1 cellular context compared by ENCODE assay signal in the genomic region with DNA sequence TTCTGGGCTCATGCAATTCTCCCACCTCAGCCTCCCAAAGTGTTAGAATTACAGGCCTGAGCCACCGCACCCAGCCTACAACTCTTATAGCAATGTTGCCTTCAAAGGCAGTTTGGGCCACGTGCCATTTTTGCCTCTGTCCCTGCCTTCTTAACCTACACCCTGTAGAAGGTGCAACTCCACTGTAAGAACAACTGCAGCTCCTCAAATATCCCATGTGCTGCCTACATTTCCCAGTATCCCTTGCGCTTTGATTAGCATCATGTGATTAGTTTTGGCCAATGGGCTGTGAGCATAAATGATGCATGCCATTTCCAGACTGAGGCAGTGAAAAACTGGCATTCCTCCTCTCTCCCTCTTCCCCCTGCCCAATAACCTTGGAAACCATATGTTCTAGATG.
A peak's percentile ranks its signal among the peaks of the same experiment; 100 is the strongest.
TF ChIP-seq lines count a peak whose summit lies in the region.

No MANE protein-coding gene starts in this region.

TF ChIP-seq in H1, 55 proteins besides CTCF, POLR2A, EP300 and RAD21 (continued from another document):
- TF ChIP-seq KDM4A (IDR thresholded peaks at IDR 0.05; ENCODE audit: low read depth, low read length, severe bottlenecking) (no peak), EGR1 (IDR thresholded peaks at IDR 0.05; ENCODE audit: borderline replicate concordance, low read depth, low read length) (no peak), CHD1 (IDR thresholded peaks at IDR 0.05; ENCODE audit: low read depth, low read length) (no peak), SP4 (IDR thresholded peaks at IDR 0.05; ENCODE audit: low read length) (no peak), BCL11A (IDR thresholded peaks at IDR 0.05; ENCODE audit: low read depth in 2 of 2, low read length in 2 of 2) (no peak)
- TF ChIP-seq, protein P1, sequence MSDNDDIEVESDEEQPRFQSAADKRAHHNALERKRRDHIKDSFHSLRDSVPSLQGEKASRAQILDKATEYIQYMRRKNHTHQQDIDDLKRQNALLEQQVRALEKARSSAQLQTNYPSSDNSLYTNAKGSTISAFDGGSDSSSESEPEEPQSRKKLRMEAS (IDR thresholded peaks at IDR 0.05): peak; percentile 98
